In the genomic region with DNA sequence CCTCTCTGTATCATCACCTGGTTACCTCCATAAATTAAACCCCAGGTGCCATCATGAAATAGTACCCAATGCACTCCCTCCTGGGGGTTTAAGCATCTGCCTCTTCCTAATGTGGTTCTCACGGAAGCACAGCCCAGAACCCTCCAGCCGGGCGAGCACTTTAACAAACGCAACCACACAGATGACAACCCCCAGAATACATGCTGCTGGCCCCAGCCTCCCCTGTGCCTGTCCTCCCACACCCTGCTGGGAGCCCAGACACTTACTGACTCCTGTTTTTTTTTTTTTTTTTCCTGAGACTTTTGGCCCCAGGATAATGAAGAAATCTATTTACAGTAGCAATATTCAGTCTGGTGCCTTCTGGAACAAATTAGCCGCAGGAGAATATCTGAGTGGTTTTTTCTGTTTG, we compare ENCODE assay signal across 13 cellular contexts. TPM values are rescaled to one million over a fixed set of nuclear protein-coding genes. Genes with fewer than 3 reads are reported as not detected.
DNase-seq lines count a peak whose midpoint lies in the region; ATAC-seq and TF ChIP-seq lines count a peak whose summit lies in the region.
"Had no signal": no experiment of that assay in that cellular context is flagged by ENCODE, and none has a peak within 500 bp of the region (broad histone marks: within the 10 kb centered on the region; RNA-seq: fewer than 3 reads in every experiment).

No MANE protein-coding gene starts in this region.

- no peak overlapping the region for H3K27ac ChIP-seq in caudate nucleus (ENCODE audit: low read depth, low read length)

- H3K9me3 Mint-ChIP-seq in type B pancreatic cell = peaks cover 5% of the 10 kb centered on the region
- H3K9me3 Mint-ChIP-seq: activated naive CD4-positive, alpha-beta T cell treated with anti-CD3 and anti-CD28 coated beads, Interleukin-2, amount 50 U/mL, for 72 hours had no signal

- H3K27me3 Mint-ChIP-seq in type B pancreatic cell = peaks cover 12% of the 10 kb centered on the region

- no peaks in the 10 kb centered on the region for H3K36me3 Mint-ChIP-seq in type B pancreatic cell
- H3K36me3 Mint-ChIP-seq: activated naive CD4-positive, alpha-beta T cell treated with anti-CD3 and anti-CD28 coated beads, Interleukin-2, amount 50 U/mL, for 72 hours; CD4-positive, alpha-beta memory T cell had no signal

- peaks cover 22% of the 10 kb centered on the region for H3K4me1 Mint-ChIP-seq in type B pancreatic cell (ENCODE audit: unreplicated experiment)
- H3K4me1 Mint-ChIP-seq: CD4-positive, alpha-beta memory T cell had no signal

- H3K27ac Mint-ChIP-seq in type B pancreatic cell = no peak overlapping the region
- H3K27ac Mint-ChIP-seq: activated naive CD4-positive, alpha-beta T cell treated with anti-CD3 and anti-CD28 coated beads, Interleukin-2, amount 50 U/mL, for 72 hours; CD4-positive, alpha-beta memory T cell had no signal

- H3K4me3 ChIP-seq in foreskin fibroblast (ENCODE audit: low read depth in 1 of 2, low read length in 2 of 2) = peak overlapping the region; percentile 24 to 28

- no peak overlapping the region for H3K4me3 Mint-ChIP-seq in type B pancreatic cell
- H3K4me3 Mint-ChIP-seq: CD4-positive, alpha-beta memory T cell had no signal

- ATAC-seq in esophagus mucosa = no peak
- ATAC-seq: activated naive CD4-positive, alpha-beta T cell treated with anti-CD3 and anti-CD28 coated beads, Interleukin-2, amount 50 U/mL, for 72 hours had no signal

- DNase-seq in DMS79 (lab: John Stamatoyannopoulos, UW) = peak; percentile 49
- DNase-seq in RPMI7951 (ENCODE audit: low read depth) = peak; percentile 95
- DNase-seq in foreskin fibroblast = peak; percentile 53 to 79
- peak; percentile 19 for DNase-seq in pons (ENCODE audit: low spot score)
- DNase-seq in caudate nucleus (lab: John Stamatoyannopoulos, UW) = no peak
- no peak for DNase-seq in NCI-H774 (lab: John Stamatoyannopoulos, UW)
- DNase-seq in type B pancreatic cell (ENCODE audit: extremely low spot score, unreplicated experiment) = no peak
- DNase-seq: CD4-positive, alpha-beta memory T cell; NCI-H2029 treated with DMSO at 0.1 percent for 48 hours; PC-3 had no signal

- TF ChIP-seq CTCF in foreskin fibroblast (IDR thresholded peaks at IDR 0.05; ENCODE audit: low read depth, low read length) (no peak), type B pancreatic cell (conservative IDR thresholded peaks at IDR 0.05) (no peak)

RNA-seq across cellular contexts. Expression of a gene that starts 50.0 kb away (rescaled TPM):
- total RNA-seq in RPMI7951 (2014; rRNA removed; shearing (Covaris generic)) = 138 and 179 TPM in 2 replicates
- 16.1 and 112 TPM in 2 replicates for total RNA-seq in type B pancreatic cell (ENCODE audit: low replicate concordance)
- 3.3 TPM for total RNA-seq in esophagus mucosa
- total RNA-seq: activated CD8-positive, alpha-beta memory T cell treated with anti-CD3 and anti-CD28 coated beads for 36 hours had no signal

Comparison
In these comparisons a context has a peak if more than half of its experiments do, and no peak if none do; other contexts are left out.
1. DNase-seq: peak in DMS79 (single experiment), RPMI7951 (single experiment), foreskin fibroblast (2 of 2) and pons (single experiment); none in caudate nucleus (0 of 61), NCI-H774 (single experiment) and type B pancreatic cell (single experiment).